1 cellular context compared by ENCODE assay signal in the genomic region with DNA sequence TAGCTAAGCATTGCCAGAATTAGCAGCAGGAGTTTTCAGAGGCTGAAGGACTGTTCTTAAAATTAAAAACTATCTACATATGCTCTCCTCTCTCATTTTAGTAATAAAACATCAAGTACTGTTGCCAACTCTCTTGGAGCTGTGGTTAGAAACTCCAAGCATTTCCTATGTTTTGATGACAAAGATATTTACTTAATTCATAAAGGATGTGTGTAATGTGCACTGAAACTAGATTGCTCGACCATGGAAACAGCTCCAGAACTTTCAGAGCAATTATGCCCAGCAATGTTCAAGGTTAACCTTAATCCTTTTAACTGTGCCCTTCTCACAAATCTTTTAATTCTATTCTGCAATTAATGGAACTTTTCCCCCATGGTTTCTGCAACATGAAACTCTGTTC.
TF ChIP-seq lines count a peak whose summit lies in the region.

No MANE protein-coding gene starts in this region.

TF ChIP-seq in WTC11, 78 proteins besides CTCF, POLR2A, EP300 and RAD21 (continued from another document):
- TF ChIP-seq IRF1 (CRISPR knock-in tag; IDR thresholded peaks at IDR 0.05) (no peak), ETV6 (CRISPR knock-in tag; IDR thresholded peaks at IDR 0.05) (no peak)
